17 cellular contexts compared by ENCODE assay signal in the genomic region with DNA sequence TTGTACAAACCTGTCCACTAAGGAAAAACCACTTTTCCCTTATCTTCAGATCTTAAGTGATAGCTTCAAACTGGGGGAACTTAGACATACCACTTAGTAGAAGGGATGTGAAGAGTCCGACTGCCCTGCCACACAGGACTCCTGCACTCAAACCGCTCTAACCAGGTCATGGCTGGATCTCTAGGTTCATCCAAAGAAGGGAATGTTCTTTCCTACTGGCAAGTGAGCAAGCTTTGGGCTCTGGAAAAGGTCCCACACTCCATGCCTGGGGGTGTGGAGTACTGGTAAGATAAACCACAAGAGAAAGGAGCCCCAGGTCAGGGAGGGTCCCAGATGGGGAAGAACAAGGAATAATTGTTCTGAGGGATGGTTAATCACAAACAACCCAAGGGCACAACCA.
DNase-seq lines count a peak whose midpoint lies in the region; ATAC-seq and TF ChIP-seq lines count a peak whose summit lies in the region.
"Had no signal": no experiment of that assay in that cellular context is flagged by ENCODE, and none has a peak within 500 bp of the region (broad histone marks: within the 10 kb centered on the region; RNA-seq: fewer than 3 reads in every experiment).

No MANE protein-coding gene starts in this region.

- H3K4me2 ChIP-seq in BLaER1: peak overlapping the region; percentile 86; the same call in 1 of the 2 replicates
- H3K4me2 ChIP-seq: A549 had no signal

- peaks cover 9% of the 10 kb centered on the region for H3K9me3 Mint-ChIP-seq in activated T-helper 1 cell treated with anti-CD3 and anti-CD28 coated beads, Interleukin-12 subunit alpha, Interleukin-12 subunit beta, Interleukin-2, Interleukin-4 antibody, amounts not matched to agents 30 ng/mL and 10 ng/mL and 1 ng/mL, durations not matched to agents 14 hours and 24 hours and 36 hours
- H3K9me3 Mint-ChIP-seq in CD8-positive, alpha-beta T cell: peaks cover 3% of the 10 kb centered on the region
- peaks cover 6 to 12% of the 10 kb centered on the region in 2 donors for H3K9me3 Mint-ChIP-seq in stimulated activated naive CD8-positive, alpha-beta T cell treated with anti-CD3 and anti-CD28 coated beads, Interleukin-15, amount 100 ng/mL, for 72 hours

- H3K9me3 ChIP-seq in BLaER1 (peaks cover 56% of the 10 kb centered on the region), HEK293 (ENCODE audit: control insufficient read depth, insufficient read depth, low read depth, low read length) (no peaks in the 10 kb centered on the region), left lung (peaks cover 0 to 10% of the 10 kb centered on the region in 2 donors)
- H3K9me3 ChIP-seq in CD8-positive, alpha-beta T cell (ENCODE audit: low read length): no peaks in the 10 kb centered on the region
- H3K9me3 ChIP-seq: A549, BE2C, Caco-2 had no signal

- ATAC-seq in left cardiac atrium: peak; percentile 30 to 31
- peak; percentile 41 for ATAC-seq in left lung
- no peak for ATAC-seq in CD8-positive, alpha-beta T cell
- ATAC-seq in stimulated activated naive CD8-positive, alpha-beta T cell treated with anti-CD3 and anti-CD28 coated beads, Interleukin-15, amount 100 ng/mL, for 72 hours: no peak
- ATAC-seq: A549, HepG2 had no signal

- POLR2A ChIA-PET in HEK293 (lab: Yijun Ruan, JAX): no interaction called here
- POLR2A ChIA-PET in CD8-positive, alpha-beta T cell (lab: Charles Lee): no interaction called here

- CTCF ChIA-PET in HEK293 (lab: Yijun Ruan, JAX): interaction anchor here (0.9 kb wide), 1 partner anchor 8 kb away, joined by 6 read pairs; no protein-coding TSS in a partner anchor
- CTCF ChIA-PET in CD8-positive, alpha-beta T cell (lab: Charles Lee): no interaction called here

- H3K36me3 Mint-ChIP-seq in activated T-helper 1 cell treated with anti-CD3 and anti-CD28 coated beads, Interleukin-12 subunit alpha, Interleukin-12 subunit beta, Interleukin-2, Interleukin-4 antibody, amounts not matched to agents 30 ng/mL and 10 ng/mL and 1 ng/mL, durations not matched to agents 14 hours and 24 hours and 36 hours (ENCODE audit: low read depth): no peaks in the 10 kb centered on the region
- H3K36me3 Mint-ChIP-seq in CD8-positive, alpha-beta T cell: no peaks in the 10 kb centered on the region
- H3K36me3 Mint-ChIP-seq: CD14-positive monocyte had no signal

- no peaks in the 10 kb centered on the region for H3K4me1 Mint-ChIP-seq in activated T-helper 1 cell treated with anti-CD3 and anti-CD28 coated beads, Interleukin-12 subunit alpha, Interleukin-12 subunit beta, Interleukin-2, Interleukin-4 antibody, amounts not matched to agents 30 ng/mL and 10 ng/mL and 1 ng/mL, durations not matched to agents 14 hours and 24 hours and 36 hours (ENCODE audit: low read depth)
- no peaks in the 10 kb centered on the region for H3K4me1 Mint-ChIP-seq in CD8-positive, alpha-beta T cell (ENCODE audit: low read depth)
- H3K4me1 Mint-ChIP-seq in stimulated activated naive CD8-positive, alpha-beta T cell treated with anti-CD3 and anti-CD28 coated beads, Interleukin-15, amount 100 ng/mL, for 72 hours: no peaks in the 10 kb centered on the region
- H3K4me1 Mint-ChIP-seq: CD14-positive monocyte; CD8-positive, alpha-beta memory T cell had no signal

- intact Hi-C loops in left cardiac atrium (cut with DNase I) (no loop called here), left lung (cut with DNase I) (no loop called here)
- intact Hi-C loops in activated T-helper 1 cell treated with anti-CD3 and anti-CD28 coated beads, Interleukin-12 subunit alpha, Interleukin-12 subunit beta, Interleukin-2, Interleukin-4 antibody, amounts not matched to agents 30 ng/mL and 10 ng/mL and 1 ng/mL, durations not matched to agents 14 hours and 24 hours and 36 hours (cut with micrococcal nuclease): no loop called here
- intact Hi-C loops in CD8-positive, alpha-beta T cell (cut with DNase I, micrococcal nuclease): no loop called here

- H3K4me3 ChIP-seq in BLaER1 (no peak overlapping the region), HEK293 (ENCODE audit: low read depth, low read length) (no peak overlapping the region), left lung (no peak overlapping the region)
- no peak overlapping the region for H3K4me3 ChIP-seq in CD8-positive, alpha-beta T cell (ENCODE audit: low read depth, low read length)
- H3K4me3 ChIP-seq: A549 had no signal

- H3K27ac ChIP-seq in BLaER1: no peak overlapping the region; the same call in 1 of the 2 replicates
- no peak overlapping the region for H3K27ac ChIP-seq in HEK293 (ENCODE audit: extremely low read depth, low read depth, low read length)
- H3K27ac ChIP-seq in left lung: no peak overlapping the region
- H3K27ac ChIP-seq in CD8-positive, alpha-beta T cell (ENCODE audit: low read depth, low read length): no peak overlapping the region
- H3K27ac ChIP-seq: A549 had no signal

- H3K9ac ChIP-seq in BLaER1: no peak overlapping the region

- H3K4me1 ChIP-seq in BLaER1 (peaks cover 82% of the 10 kb centered on the region), HEK293 (ENCODE audit: control insufficient read depth, insufficient read depth, low read length) (no peaks in the 10 kb centered on the region), left lung (no peaks in the 10 kb centered on the region)
- no peaks in the 10 kb centered on the region for H3K4me1 ChIP-seq in CD8-positive, alpha-beta T cell (ENCODE audit: insufficient read depth, low read length)
- H3K4me1 ChIP-seq: A549, BE2C, Caco-2 had no signal

- DNase-seq in left cardiac atrium (no peak), left lung (no peak)
- DNase-seq in activated T-helper 1 cell treated with anti-CD3 and anti-CD28 coated beads, Interleukin-12 subunit alpha, Interleukin-12 subunit beta, Interleukin-2, Interleukin-4 antibody, amounts not matched to agents 30 ng/mL and 10 ng/mL and 1 ng/mL, durations not matched to agents 14 hours and 24 hours and 36 hours (ENCODE audit: low spot score): no peak
- DNase-seq in CD8-positive, alpha-beta T cell: no peak
- DNase-seq in stimulated activated naive CD8-positive, alpha-beta T cell treated with anti-CD3 and anti-CD28 coated beads, Interleukin-15, amount 100 ng/mL, for 72 hours: no peak
- DNase-seq: BE2C; Caco-2; CD8-positive, alpha-beta memory T cell; DND-41; GDM1; GOT3; H9 had no signal

- no peaks in the 10 kb centered on the region for H3K27me3 Mint-ChIP-seq in activated T-helper 1 cell treated with anti-CD3 and anti-CD28 coated beads, Interleukin-12 subunit alpha, Interleukin-12 subunit beta, Interleukin-2, Interleukin-4 antibody, amounts not matched to agents 30 ng/mL and 10 ng/mL and 1 ng/mL, durations not matched to agents 14 hours and 24 hours and 36 hours (ENCODE audit: insufficient read depth)
- H3K27me3 Mint-ChIP-seq in CD8-positive, alpha-beta T cell (ENCODE audit: low read depth): no peaks in the 10 kb centered on the region
- H3K27me3 Mint-ChIP-seq in stimulated activated naive CD8-positive, alpha-beta T cell treated with anti-CD3 and anti-CD28 coated beads, Interleukin-15, amount 100 ng/mL, for 72 hours: peaks cover 10% of the 10 kb centered on the region

- no peaks in the 10 kb centered on the region for H4K20me1 ChIP-seq in BLaER1

- no peak overlapping the region for H3K4me3 Mint-ChIP-seq in activated T-helper 1 cell treated with anti-CD3 and anti-CD28 coated beads, Interleukin-12 subunit alpha, Interleukin-12 subunit beta, Interleukin-2, Interleukin-4 antibody, amounts not matched to agents 30 ng/mL and 10 ng/mL and 1 ng/mL, durations not matched to agents 14 hours and 24 hours and 36 hours
- no peak overlapping the region for H3K4me3 Mint-ChIP-seq in CD8-positive, alpha-beta T cell
- no peak overlapping the region for H3K4me3 Mint-ChIP-seq in stimulated activated naive CD8-positive, alpha-beta T cell treated with anti-CD3 and anti-CD28 coated beads, Interleukin-15, amount 100 ng/mL, for 72 hours
- H3K4me3 Mint-ChIP-seq: CD14-positive monocyte; CD8-positive, alpha-beta memory T cell; H9 had no signal

- no peaks in the 10 kb centered on the region for H3K27me3 ChIP-seq in BLaER1
- no peaks in the 10 kb centered on the region for H3K27me3 ChIP-seq in left lung
- H3K27me3 ChIP-seq in CD8-positive, alpha-beta T cell (ENCODE audit: insufficient read depth, low read length): no peaks in the 10 kb centered on the region
- H3K27me3 ChIP-seq: BE2C had no signal

- peaks cover 30% of the 10 kb centered on the region for H3K36me3 ChIP-seq in BLaER1
- no peaks in the 10 kb centered on the region for H3K36me3 ChIP-seq in HEK293 (ENCODE audit: control insufficient read depth in 2 of 2, insufficient read depth in 1 of 2, low read length in 2 of 2)
- no peaks in the 10 kb centered on the region for H3K36me3 ChIP-seq in left lung
- no peaks in the 10 kb centered on the region for H3K36me3 ChIP-seq in CD8-positive, alpha-beta T cell (ENCODE audit: insufficient read depth, low read length)
- H3K36me3 ChIP-seq: BE2C had no signal

- no peak overlapping the region for H3K27ac Mint-ChIP-seq in activated T-helper 1 cell treated with anti-CD3 and anti-CD28 coated beads, Interleukin-12 subunit alpha, Interleukin-12 subunit beta, Interleukin-2, Interleukin-4 antibody, amounts not matched to agents 30 ng/mL and 10 ng/mL and 1 ng/mL, durations not matched to agents 14 hours and 24 hours and 36 hours
- no peak overlapping the region for H3K27ac Mint-ChIP-seq in CD8-positive, alpha-beta T cell
- no peak overlapping the region for H3K27ac Mint-ChIP-seq in stimulated activated naive CD8-positive, alpha-beta T cell treated with anti-CD3 and anti-CD28 coated beads, Interleukin-15, amount 100 ng/mL, for 72 hours
- H3K27ac Mint-ChIP-seq: CD8-positive, alpha-beta memory T cell; H9 had no signal

- TF ChIP-seq CTCF in HEK293 (tag by site-specific recombination; IDR thresholded peaks at IDR 0.05): no peak
- no peak for TF ChIP-seq CTCF in left lung (IDR thresholded peaks at IDR 0.05)
- TF ChIP-seq CTCF in CD8-positive, alpha-beta T cell (IDR thresholded peaks at IDR 0.05): no peak

TF ChIP-seq in HEK293, 187 proteins besides CTCF, POLR2A, EP300 and RAD21 (continues in another document):
- TF ChIP-seq ZSCAN16 (tag by site-specific recombination; IDR thresholded peaks at IDR 0.05) (no peak), ZNF48 (tag by site-specific recombination; IDR thresholded peaks at IDR 0.05) (no peak), ZNF274 (IDR thresholded peaks at IDR 0.05; ENCODE audit: low read length) (no peak), ZNF274 (tag by site-specific recombination; IDR thresholded peaks at IDR 0.05; ENCODE audit: borderline replicate concordance) (no peak)
- TF ChIP-seq, protein P1, sequence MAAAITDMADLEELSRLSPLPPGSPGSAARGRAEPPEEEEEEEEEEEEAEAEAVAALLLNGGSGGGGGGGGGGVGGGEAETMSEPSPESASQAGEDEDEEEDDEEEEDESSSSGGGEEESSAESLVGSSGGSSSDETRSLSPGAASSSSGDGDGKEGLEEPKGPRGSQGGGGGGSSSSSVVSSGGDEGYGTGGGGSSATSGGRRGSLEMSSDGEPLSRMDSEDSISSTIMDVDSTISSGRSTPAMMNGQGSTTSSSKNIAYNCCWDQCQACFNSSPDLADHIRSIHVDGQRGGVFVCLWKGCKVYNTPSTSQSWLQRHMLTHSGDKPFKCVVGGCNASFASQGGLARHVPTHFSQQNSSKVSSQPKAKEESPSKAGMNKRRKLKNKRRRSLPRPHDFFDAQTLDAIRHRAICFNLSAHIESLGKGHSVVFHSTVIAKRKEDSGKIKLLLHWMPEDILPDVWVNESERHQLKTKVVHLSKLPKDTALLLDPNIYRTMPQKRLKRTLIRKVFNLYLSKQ (tag by site-specific recombination; IDR thresholded peaks at IDR 0.05; ENCODE audit: borderline replicate concordance): no peak

Comparison
In these comparisons a context has a peak if more than half of its experiments do, and no peak if none do; other contexts are left out.
1. ATAC-seq: peak in left cardiac atrium (2 of 2) and left lung (single experiment); none in CD8-positive, alpha-beta T cell (single experiment) and stimulated activated naive CD8-positive, alpha-beta T cell treated with anti-CD3 and anti-CD28 coated beads, Interleukin-15, amount 100 ng/mL, for 72 hours (single experiment).